In genomic region chr22:21694795-21695431, GRCh38 we compare ENCODE assay signal across 18 cellular contexts. TPM values are rescaled to one million over a fixed set of nuclear protein-coding genes. Genes with fewer than 3 reads are reported as not detected.
A peak's percentile ranks its signal among the peaks of the same experiment; 100 is the strongest.
DNase-seq lines count a peak whose midpoint lies in the region; ATAC-seq and TF ChIP-seq lines count a peak whose summit lies in the region.
"Had no signal": no experiment of that assay in that cellular context is flagged by ENCODE, and none has a peak within 500 bp of the region (broad histone marks: within the 10 kb centered on the region; RNA-seq: fewer than 3 reads in every experiment).

No MANE protein-coding gene starts in this region.

- H3K4me1 Mint-ChIP-seq in effector memory CD8-positive, alpha-beta T cell (ENCODE audit: low read depth in 2 of 2) = peaks cover 6 to 9% of the 10 kb centered on the region in 2 donors
- H3K4me1 Mint-ChIP-seq in naive B cell (peaks cover 3 to 24% (median 18%) of the 10 kb centered on the region in 3 donors), neural progenitor cell (peaks cover 18% of the 10 kb centered on the region)
- H3K4me1 Mint-ChIP-seq: CD14-positive monocyte had no signal

- H3K36me3 Mint-ChIP-seq in effector memory CD8-positive, alpha-beta T cell (ENCODE audit: insufficient read depth) = peaks cover 59% of the 10 kb centered on the region
- H3K36me3 Mint-ChIP-seq in naive B cell = peaks cover 5 to 11% of the 10 kb centered on the region in 2 donors
- H3K36me3 Mint-ChIP-seq in neural progenitor cell = peaks cover 20% of the 10 kb centered on the region

- no peaks in the 10 kb centered on the region for H3K27me3 Mint-ChIP-seq in effector memory CD8-positive, alpha-beta T cell
- no peaks in the 10 kb centered on the region for H3K27me3 Mint-ChIP-seq in naive B cell
- peaks cover 11% of the 10 kb centered on the region for H3K27me3 Mint-ChIP-seq in neural progenitor cell (ENCODE audit: insufficient read depth, low read depth)

- no peaks in the 10 kb centered on the region for H3K9me3 ChIP-seq in HEK293 (ENCODE audit: control insufficient read depth, insufficient read depth, low read depth, low read length)
- H3K9me3 ChIP-seq in neural progenitor cell (ENCODE audit: low read depth) = no peaks in the 10 kb centered on the region
- H3K9me3 ChIP-seq in GM23248 (ENCODE audit: low read depth) = no peaks in the 10 kb centered on the region

- no peak for ATAC-seq in effector memory CD8-positive, alpha-beta T cell (replicated peaks)
- ATAC-seq in naive B cell (ENCODE audit: low read depth in 2 of 2) = no peak
- no peak for ATAC-seq in HG03565 (IDR thresholded peaks at IDR 0.05; ENCODE audit: unreplicated experiment)

- no peak overlapping the region for H3K4me3 Mint-ChIP-seq in effector memory CD8-positive, alpha-beta T cell
- H3K4me3 Mint-ChIP-seq in naive B cell = peak overlapping the region in 1 of 8 donors; percentile 8
- H3K4me3 Mint-ChIP-seq in neural progenitor cell = no peak overlapping the region
- H3K4me3 Mint-ChIP-seq: CD14-positive monocyte had no signal

- H3K27ac ChIP-seq in HEK293 (ENCODE audit: extremely low read depth, low read depth, low read length) = no peak overlapping the region
- H3K27ac ChIP-seq in neural progenitor cell = no peak overlapping the region
- no peak overlapping the region for H3K27ac ChIP-seq in GM23248
- H3K27ac ChIP-seq: SK-N-MC had no signal

- H3K4me3 ChIP-seq in H7 (ENCODE audit: insufficient read depth, low read depth, low read length) (no peak overlapping the region), HEK293 (ENCODE audit: low read depth, low read length) (no peak overlapping the region), neural progenitor cell (no peak overlapping the region), GM23248 (no peak overlapping the region)
- H3K4me3 ChIP-seq: SK-N-MC had no signal

- H3K4me1 ChIP-seq in HEK293 (ENCODE audit: control insufficient read depth, insufficient read depth, low read length) = no peaks in the 10 kb centered on the region
- H3K4me1 ChIP-seq in neural progenitor cell = no peaks in the 10 kb centered on the region
- H3K4me1 ChIP-seq in GM23248 (ENCODE audit: insufficient read depth) = peaks cover 12% of the 10 kb centered on the region

- WGBS in GM23248 (ENCODE audit: low coverage in 1 of 2, low lambda C conversion rate in 2 of 2, missing lambda C conversion rate in 2 of 2), 2 experiments = 83 to 91% methylated on average over 17 to 20 of the region's 20 CpGs

- peak overlapping the region; percentile 76 to 82 for H3K27ac Mint-ChIP-seq in effector memory CD8-positive, alpha-beta T cell
- H3K27ac Mint-ChIP-seq in naive B cell = peak overlapping the region in 4 of 6 donors; percentile 69 to 89 (median 72)
- no peak overlapping the region for H3K27ac Mint-ChIP-seq in neural progenitor cell

- in situ Hi-C loops in GM23248 (cut with MboI) = no loop called here

- no peak for TF ChIP-seq CTCF in HEK293 (tag by site-specific recombination; IDR thresholded peaks at IDR 0.05)
- TF ChIP-seq CTCF in neural progenitor cell (IDR thresholded peaks at IDR 0.05) = no peak

- DNase-seq in H7 (peak; percentile 55), naive B cell (no peak), ureter (ENCODE audit: low spot score) (no peak), neural progenitor cell (ENCODE audit: low spot score) (no peak), GM23248 (no peak)
- no peak for DNase-seq in effector memory CD8-positive, alpha-beta T cell
- DNase-seq: ACHN; DMS79; NCI-H1092 treated with DMSO at 0.1 percent for 48 hours; NCI-H1694; NCI-H2081 treated with DMSO at 0.1 percent for 48 hours; NCI-H748 treated with DMSO at 0.1 percent for 48 hours; NK-92 treated with Interleukin-12 subunit alpha and Interleukin-12 subunit beta, amount 100 ng/mL, for 24 hours; SHP77 had no signal

- H3F3A ChIP-seq in neural progenitor cell (ENCODE audit: low read depth) (peaks cover 6% of the 10 kb centered on the region), GM23248 (ENCODE audit: insufficient read depth) (no peaks in the 10 kb centered on the region)

- H4K20me1 ChIP-seq in neural progenitor cell (ENCODE audit: low read depth) (peaks cover 8% of the 10 kb centered on the region), GM23248 (ENCODE audit: insufficient read depth) (no peaks in the 10 kb centered on the region)

- H3K9ac ChIP-seq in neural progenitor cell (no peak overlapping the region), GM23248 (no peak overlapping the region)

- no peaks in the 10 kb centered on the region for H3K79me2 ChIP-seq in neural progenitor cell (ENCODE audit: low read depth)
- no peaks in the 10 kb centered on the region for H3K79me2 ChIP-seq in GM23248 (ENCODE audit: insufficient read depth)

- H3K36me3 ChIP-seq in H7 (replicated peaks; ENCODE audit: control insufficient read depth, insufficient read depth, low read length) (peaks cover 3% of the 10 kb centered on the region), HEK293 (ENCODE audit: control insufficient read depth in 2 of 2, insufficient read depth in 1 of 2, low read length in 2 of 2) (peaks cover 0 to 72% of the 10 kb centered on the region in 2 experiments; a peak in 2 of 3 replicates), neural progenitor cell (no peaks in the 10 kb centered on the region), GM23248 (ENCODE audit: low read depth) (peaks cover 7% of the 10 kb centered on the region; the same call in 1 of the 2 replicates)

- no peaks in the 10 kb centered on the region for H3K27me3 ChIP-seq in H7 (ENCODE audit: control insufficient read depth, insufficient read depth, low read length)
- H3K27me3 ChIP-seq in neural progenitor cell = no peaks in the 10 kb centered on the region
- no peaks in the 10 kb centered on the region for H3K27me3 ChIP-seq in GM23248 (replicated peaks; ENCODE audit: insufficient read depth)

- no peaks in the 10 kb centered on the region for H3K9me2 ChIP-seq in GM23248 (ENCODE audit: insufficient read depth)

- H2AFZ ChIP-seq in neural progenitor cell (replicated peaks) (no peak overlapping the region), GM23248 (no peak overlapping the region)

- H3K4me2 ChIP-seq in neural progenitor cell = no peak overlapping the region
- H3K4me2 ChIP-seq in GM23248 (ENCODE audit: unreplicated experiment) = no peak overlapping the region

- CTCF ChIA-PET in HEK293 (lab: Yijun Ruan, JAX) = no interaction called here

- no peaks in the 10 kb centered on the region for H3K9me3 Mint-ChIP-seq in effector memory CD8-positive, alpha-beta T cell
- H3K9me3 Mint-ChIP-seq in naive B cell = peaks cover 0 to 2% (median 0%) of the 10 kb centered on the region in 7 donors
- no peaks in the 10 kb centered on the region for H3K9me3 Mint-ChIP-seq in neural progenitor cell
- H3K9me3 Mint-ChIP-seq: CD14-positive monocyte had no signal

- POLR2A ChIA-PET in HEK293 (lab: Yijun Ruan, JAX) = no interaction called here

TF ChIP-seq in HEK293, 187 proteins besides CTCF, POLR2A, EP300 and RAD21 (continues in another document):
- TF ChIP-seq ZNF521 (tag by site-specific recombination; IDR thresholded peaks at IDR 0.05) = no peak
- TF ChIP-seq ZBTB6 (tag by site-specific recombination; IDR thresholded peaks at IDR 0.05) = no peak
- no peak for TF ChIP-seq ZBTB17 (tag by site-specific recombination; IDR thresholded peaks at IDR 0.05)
- no peak for TF ChIP-seq ZNF76 (tag by site-specific recombination; IDR thresholded peaks at IDR 0.05; ENCODE audit: borderline replicate concordance, low read depth)
- TF ChIP-seq ZNF404 (tag by site-specific recombination; IDR thresholded peaks at IDR 0.05) = no peak
- no peak for TF ChIP-seq ZNF544 (tag by site-specific recombination; IDR thresholded peaks at IDR 0.05)
- peak; percentile 89 for TF ChIP-seq EGR2 (tag by site-specific recombination; IDR thresholded peaks at IDR 0.05; ENCODE audit: low read depth)
- no peak for TF ChIP-seq ZBTB8A (tag by site-specific recombination; IDR thresholded peaks at IDR 0.05)
- no peak for TF ChIP-seq ZNF214 (tag by site-specific recombination; IDR thresholded peaks at IDR 0.05; ENCODE audit: borderline replicate concordance)
- no peak for TF ChIP-seq ZNF660 (tag by site-specific recombination; IDR thresholded peaks at IDR 0.05)

RNA-seq across cellular contexts. Expression of gene PPIL2, which starts 29.1 kb away (rescaled TPM):
- total RNA-seq in H7 (2014; rRNA removed; shearing (Covaris generic)) = 23.1 and 23.5 TPM in 2 replicates
- 10 to 100 TPM; 19.7 to 35.4 (median 25.2) TPM for polyA plus RNA-seq in naive B cell (ENCODE audit: low read depth in 6 of 6)
- 62.9 TPM for total RNA-seq in ureter
- 14.3 and 28.3 TPM in 2 replicates for total RNA-seq in neural progenitor cell (ENCODE audit: low replicate concordance)
- 22.3 and 23.7 TPM in 2 replicates for total RNA-seq in GM23248 (2014; rRNA removed; shearing (Covaris generic))
- polyA plus RNA-seq in GM23248 (2016; fragmentation: Nextera tagmentation; extraction: Ambion mirVana) = 26.1 TPM in 2 replicates

RNA-seq across cellular contexts. Expression of gene YPEL1, which starts 40.7 kb away (rescaled TPM):
- total RNA-seq in H7 (2014; rRNA removed; shearing (Covaris generic)) = 2.2 and 6.4 TPM in 2 replicates
- polyA plus RNA-seq in naive B cell (ENCODE audit: low read depth in 6 of 6) = 10 to 100 TPM; 16.6 to 37.2 (median 29.9) TPM
- 1.7 TPM for total RNA-seq in ureter
- 32.2 and 39.1 TPM in 2 replicates for total RNA-seq in neural progenitor cell (ENCODE audit: low replicate concordance)
- 0.22 and 0.63 TPM in 2 replicates for total RNA-seq in GM23248 (2014; rRNA removed; shearing (Covaris generic))
- polyA plus RNA-seq in GM23248 (2016; fragmentation: Nextera tagmentation; extraction: Ambion mirVana) = 0.47 and 1.1 TPM in 2 replicates

RNA-seq across cellular contexts. Expression of gene SDF2L1, which starts 52.8 kb away (rescaled TPM):
- total RNA-seq in H7 (2014; rRNA removed; shearing (Covaris generic)) = 29.3 and 54.0 TPM in 2 replicates
- 10 to 100 TPM; 36.9 to 69.4 (median 39.1) TPM for polyA plus RNA-seq in naive B cell (ENCODE audit: low read depth in 6 of 6)
- total RNA-seq in ureter = 28.1 TPM
- total RNA-seq in neural progenitor cell (ENCODE audit: low replicate concordance) = 4.3 and 16.6 TPM in 2 replicates
- total RNA-seq in GM23248 (2014; rRNA removed; shearing (Covaris generic)) = 28.8 and 33.9 TPM in 2 replicates
- 37.2 and 38.7 TPM in 2 replicates for polyA plus RNA-seq in GM23248 (2016; fragmentation: Nextera tagmentation; extraction: Ambion mirVana)
